13 cellular contexts compared by ENCODE assay signal in the genomic region with DNA sequence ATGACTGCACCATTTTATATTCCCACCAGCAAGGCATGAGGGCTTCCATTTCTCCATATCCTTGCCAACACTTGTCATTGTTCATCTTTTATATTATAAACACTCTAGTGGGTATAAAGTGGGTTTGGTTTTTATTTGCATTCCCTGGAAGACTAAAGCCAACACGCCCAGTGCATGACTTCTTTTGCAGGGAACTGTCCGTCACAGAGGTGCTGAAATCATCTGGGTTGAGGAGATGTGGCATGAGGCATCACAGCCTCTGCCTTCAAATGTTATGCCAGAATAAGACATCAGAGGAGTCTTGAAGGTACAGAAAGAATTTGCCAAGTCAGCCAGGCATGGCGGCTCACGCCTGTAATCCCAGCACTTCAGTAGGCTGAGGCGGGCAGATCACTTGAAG. TPM values are rescaled to one million over a fixed set of nuclear protein-coding genes. Genes with fewer than 3 reads are reported as not detected.
DNase-seq lines count a peak whose midpoint lies in the region; ATAC-seq, FAIRE-seq and TF ChIP-seq lines count a peak whose summit lies in the region.
"Had no signal": no experiment of that assay in that cellular context is flagged by ENCODE, and none has a peak within 500 bp of the region (broad histone marks: within the 10 kb centered on the region; RNA-seq: fewer than 3 reads in every experiment).

No MANE protein-coding gene starts in this region.

- H3K36me3 ChIP-seq in HEK293 (ENCODE audit: control insufficient read depth in 2 of 2, insufficient read depth in 1 of 2, low read length in 2 of 2), result no peaks in the 10 kb centered on the region
- H3K36me3 ChIP-seq: ascending aorta had no signal

- ATAC-seq in A549, result no peak

- 21% methylated on average over 5 of the region's 5 CpGs for WGBS in A549 (ENCODE audit: missing lambda C conversion rate)

- FAIRE-seq in A549 (lab: Jason Lieb, UNC), result no peak

- H3K4me1 ChIP-seq in A549 (no peaks in the 10 kb centered on the region), HEK293 (ENCODE audit: control insufficient read depth, insufficient read depth, low read length) (no peaks in the 10 kb centered on the region)
- H3K4me1 ChIP-seq: ascending aorta had no signal

- no peak overlapping the region for H3K27ac ChIP-seq in A549
- H3K27ac ChIP-seq in HEK293 (ENCODE audit: extremely low read depth, low read depth, low read length), result no peak overlapping the region
- H3K27ac ChIP-seq: ascending aorta, C4-2B had no signal

- no peak for TF ChIP-seq EP300 in A549 (IDR thresholded peaks at IDR 0.05)

- no peak for TF ChIP-seq CTCF in A549 (IDR thresholded peaks at IDR 0.05)
- no peak for TF ChIP-seq CTCF in HEK293 (tag by site-specific recombination; IDR thresholded peaks at IDR 0.05)
- no peak for TF ChIP-seq CTCF in fibroblast of pulmonary artery (IDR thresholded peaks at IDR 0.05; ENCODE audit: low read length, missing control alignments)

- POLR2A ChIA-PET in A549 (lab: Yijun Ruan, JAX), result no interaction called here
- POLR2A ChIA-PET in HEK293 (lab: Yijun Ruan, JAX), result no interaction called here

- CTCF ChIA-PET in A549 (lab: Yijun Ruan, JAX) (interaction anchor here (1.4 kb wide), 1 partner anchor 15 kb away, joined by 8 read pairs; no protein-coding TSS in a partner anchor), HEK293 (lab: Yijun Ruan, JAX) (interaction anchor here (1.6 kb wide), 1 partner anchor 15 kb away, joined by 4 read pairs; no protein-coding TSS in a partner anchor)

- no peaks in the 10 kb centered on the region for H3K9me3 ChIP-seq in A549
- H3K9me3 ChIP-seq in HEK293 (ENCODE audit: control insufficient read depth, insufficient read depth, low read depth, low read length), result no peaks in the 10 kb centered on the region
- H3K9me3 ChIP-seq: ascending aorta had no signal

- DNase-seq in A549 (ENCODE audit: low read depth in 1 of 2, low spot score in 1 of 2) (peak in 1 of 2 experiments; percentile 6), RPMI8226 (peak; percentile 47), fibroblast of pulmonary artery (ENCODE audit: low read depth) (peak; percentile 20), NCI-H82 treated with DMSO at 0.1 percent for 48 hours (lab: John Stamatoyannopoulos, UW; ENCODE audit: unreplicated experiment) (no peak), NCI-H2107 (lab: John Stamatoyannopoulos, UW) (no peak), occipital lobe (lab: John Stamatoyannopoulos, UW) (no peak), cerebellum (ENCODE audit: low spot score) (no peak)
- DNase-seq: GOT3; NCI-H2029; stimulated activated CD4-positive, alpha-beta T cell treated with anti-CD3 and anti-CD28 coated beads, Interleukin-4, amount 100 ng/mL, for 1 hour had no signal

- no peak for TF ChIP-seq RAD21 in A549 (conservative IDR thresholded peaks at IDR 0.05 in 1 of 2, IDR thresholded peaks at IDR 0.05 in 1 of 2)

- TF ChIP-seq POLR2A in A549 (IDR thresholded peaks at IDR 0.05; ENCODE audit: low read length), result no peak

- H3K4me2 ChIP-seq in A549, result no peak overlapping the region

- H3K4me3 ChIP-seq in A549, result no peak overlapping the region
- no peak overlapping the region for H3K4me3 ChIP-seq in HEK293 (ENCODE audit: low read depth, low read length)
- H3K4me3 ChIP-seq in fibroblast of pulmonary artery (replicated peaks; ENCODE audit: low read depth, low read length), result no peak overlapping the region
- H3K4me3 ChIP-seq: ascending aorta had no signal

TF ChIP-seq in A549, 52 proteins besides CTCF, POLR2A, EP300 and RAD21:
- TF ChIP-seq, protein P1, sequence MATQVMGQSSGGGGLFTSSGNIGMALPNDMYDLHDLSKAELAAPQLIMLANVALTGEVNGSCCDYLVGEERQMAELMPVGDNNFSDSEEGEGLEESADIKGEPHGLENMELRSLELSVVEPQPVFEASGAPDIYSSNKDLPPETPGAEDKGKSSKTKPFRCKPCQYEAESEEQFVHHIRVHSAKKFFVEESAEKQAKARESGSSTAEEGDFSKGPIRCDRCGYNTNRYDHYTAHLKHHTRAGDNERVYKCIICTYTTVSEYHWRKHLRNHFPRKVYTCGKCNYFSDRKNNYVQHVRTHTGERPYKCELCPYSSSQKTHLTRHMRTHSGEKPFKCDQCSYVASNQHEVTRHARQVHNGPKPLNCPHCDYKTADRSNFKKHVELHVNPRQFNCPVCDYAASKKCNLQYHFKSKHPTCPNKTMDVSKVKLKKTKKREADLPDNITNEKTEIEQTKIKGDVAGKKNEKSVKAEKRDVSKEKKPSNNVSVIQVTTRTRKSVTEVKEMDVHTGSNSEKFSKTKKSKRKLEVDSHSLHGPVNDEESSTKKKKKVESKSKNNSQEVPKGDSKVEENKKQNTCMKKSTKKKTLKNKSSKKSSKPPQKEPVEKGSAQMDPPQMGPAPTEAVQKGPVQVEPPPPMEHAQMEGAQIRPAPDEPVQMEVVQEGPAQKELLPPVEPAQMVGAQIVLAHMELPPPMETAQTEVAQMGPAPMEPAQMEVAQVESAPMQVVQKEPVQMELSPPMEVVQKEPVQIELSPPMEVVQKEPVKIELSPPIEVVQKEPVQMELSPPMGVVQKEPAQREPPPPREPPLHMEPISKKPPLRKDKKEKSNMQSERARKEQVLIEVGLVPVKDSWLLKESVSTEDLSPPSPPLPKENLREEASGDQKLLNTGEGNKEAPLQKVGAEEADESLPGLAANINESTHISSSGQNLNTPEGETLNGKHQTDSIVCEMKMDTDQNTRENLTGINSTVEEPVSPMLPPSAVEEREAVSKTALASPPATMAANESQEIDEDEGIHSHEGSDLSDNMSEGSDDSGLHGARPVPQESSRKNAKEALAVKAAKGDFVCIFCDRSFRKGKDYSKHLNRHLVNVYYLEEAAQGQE (IDR thresholded peaks at IDR 0.05), result peak; percentile 89
- TF ChIP-seq ESRRA (IDR thresholded peaks at IDR 0.05; ENCODE audit: borderline replicate concordance, low read length) (no peak), EHMT2 (IDR thresholded peaks at IDR 0.05; ENCODE audit: low read depth) (peak; percentile 86)

TF ChIP-seq in HEK293, 187 proteins besides CTCF, POLR2A, EP300 and RAD21:
- TF ChIP-seq, protein P1 (tag by site-specific recombination; IDR thresholded peaks at IDR 0.05), result peak; percentile 89
- TF ChIP-seq, protein P2, sequence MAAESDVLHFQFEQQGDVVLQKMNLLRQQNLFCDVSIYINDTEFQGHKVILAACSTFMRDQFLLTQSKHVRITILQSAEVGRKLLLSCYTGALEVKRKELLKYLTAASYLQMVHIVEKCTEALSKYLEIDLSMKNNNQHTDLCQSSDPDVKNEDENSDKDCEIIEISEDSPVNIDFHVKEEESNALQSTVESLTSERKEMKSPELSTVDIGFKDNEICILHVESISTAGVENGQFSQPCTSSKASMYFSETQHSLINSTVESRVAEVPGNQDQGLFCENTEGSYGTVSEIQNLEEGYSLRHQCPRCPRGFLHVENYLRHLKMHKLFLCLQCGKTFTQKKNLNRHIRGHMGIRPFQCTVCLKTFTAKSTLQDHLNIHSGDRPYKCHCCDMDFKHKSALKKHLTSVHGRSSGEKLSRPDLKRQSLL (tag by site-specific recombination; IDR thresholded peaks at IDR 0.05), result no peak
TF ChIP-seq in HEK293: peak in this region for 1.

RNA-seq across cellular contexts. Expression of a gene that starts 29.9 kb away (rescaled TPM):
- 12.9 and 13.1 TPM in 2 replicates for polyA plus RNA-seq in A549 (2011; rRNA removed)
- polyA plus RNA-seq in A549 (2012; cell fraction: cytosol; rRNA removed), result 4.7 and 6.9 TPM in 2 replicates
- polyA plus RNA-seq in A549 (2012; cell fraction: nucleus; rRNA removed), result 2.4 and 3.0 TPM in 2 replicates
- 9.1 to 10.8 TPM (median 9.6 TPM) in 3 replicates for polyA plus RNA-seq in A549 (2017; fragmentation: RNase III; extraction: RNeasy Plus Mini Kit Qiagen cat#74134 plus additional on column Dnase treatment)
- 5.9 and 8.5 TPM in 2 replicates for polyA minus RNA-seq in A549 (2011; rRNA and poly(A)+ RNA removed)
- 22.6 TPM for total RNA-seq in occipital lobe
- 22.0 TPM for total RNA-seq in cerebellum

Comparison
In these comparisons a context has a peak if more than half of its experiments do, and no peak if none do; other contexts are left out.
1. DNase-seq: peak in RPMI8226 (single experiment) and fibroblast of pulmonary artery (single experiment); none in NCI-H82 treated with DMSO at 0.1 percent for 48 hours (single experiment), NCI-H2107 (single experiment), occipital lobe (single experiment) and cerebellum (single experiment).